8 cellular contexts compared by ENCODE assay signal in genomic region chr1:44808938-44809917, GRCh38. TPM values are rescaled to one million over a fixed set of nuclear protein-coding genes. Genes with fewer than 3 reads are reported as not detected.
DNase-seq lines count a peak whose midpoint lies in the region; ATAC-seq and TF ChIP-seq lines count a peak whose summit lies in the region.

No MANE protein-coding gene starts in this region.

- H3K27me3 Mint-ChIP-seq in activated T-cell treated with anti-CD3 and anti-CD28 coated beads, Interleukin-2, amount 50 U/mL, for 72 hours (ENCODE audit: low read depth) = no peaks in the 10 kb centered on the region

- TF ChIP-seq POLR2A in prostate gland (IDR thresholded peaks at IDR 0.05) (no peak), vagina (IDR thresholded peaks at IDR 0.05) (peak in 1 of 2 donors; percentile 24)

- 46% methylated on average over 6 of the region's 6 CpGs for WGBS in prostate gland

- DNase-seq in Daoy (ENCODE audit: low read depth) = peak; percentile 71
- peak; percentile 42 for DNase-seq in NOMO-1 treated with dmso at 0.1 percent for 144 hours (lab: John Stamatoyannopoulos, UW; ENCODE audit: unreplicated experiment)
- peak; percentile 88 to 91 for DNase-seq in activated T-cell treated with anti-CD3 and anti-CD28 coated beads, Interleukin-2, amount 50 U/mL, for 72 hours
- peak; percentile 86 for DNase-seq in fibroblast of villous mesenchyme (ENCODE audit: low read depth)
- no peak for DNase-seq in prostate gland (ENCODE audit: low spot score)
- DNase-seq in vagina (ENCODE audit: extremely low spot score in 2 of 2) = no peak
- DNase-seq in SHP77 (lab: John Stamatoyannopoulos, UW) = no peak

- intact Hi-C loops in prostate gland (cut with DNase I) = no loop called here
- intact Hi-C loops in vagina (cut with DNase I) = no loop called here

- CTCF ChIA-PET in HEK293 (lab: Yijun Ruan, JAX) = interaction anchor here (0.6 to 2.0 kb wide), 13 partner anchors 8 to 493 kb away, joined by 3 to 13 read pairs (median 4); partner anchors contain the start of genes PLK3 and UROD

- POLR2A ChIA-PET in HEK293 (lab: Yijun Ruan, JAX) = interaction anchor here (0.7 to 4.0 kb wide), 15 partner anchors 9 to 539 kb away, joined by 3 to 84 read pairs (median 7); partner anchors contain the start of genes EIF2B3, HECTD3, MUTYH and PLK3

- H3K36me3 ChIP-seq in HEK293 (ENCODE audit: control insufficient read depth in 2 of 2, insufficient read depth in 1 of 2, low read length in 2 of 2) (peaks cover 0 to 45% of the 10 kb centered on the region in 2 experiments; a peak in 1 of 3 replicates), prostate gland (no peaks in the 10 kb centered on the region), vagina (peaks cover 0 to 17% of the 10 kb centered on the region in 2 donors)

- peaks cover 6 to 20% of the 10 kb centered on the region in 2 donors for H3K36me3 Mint-ChIP-seq in activated T-cell treated with anti-CD3 and anti-CD28 coated beads, Interleukin-2, amount 50 U/mL, for 72 hours (ENCODE audit: insufficient read depth in 2 of 2)

- peak; percentile 67 to 68 for ATAC-seq in activated T-cell treated with anti-CD3 and anti-CD28 coated beads, Interleukin-2, amount 50 U/mL, for 72 hours (replicated peaks in 1 of 2)

- peak overlapping the region; percentile 84 to 99 for H3K4me3 Mint-ChIP-seq in activated T-cell treated with anti-CD3 and anti-CD28 coated beads, Interleukin-2, amount 50 U/mL, for 72 hours

- no peak for TF ChIP-seq CTCF in HEK293 (tag by site-specific recombination; IDR thresholded peaks at IDR 0.05)
- peak; percentile 34 for TF ChIP-seq CTCF in fibroblast of villous mesenchyme (IDR thresholded peaks at IDR 0.05; ENCODE audit: insufficient read depth, low read depth, low read length)
- TF ChIP-seq CTCF in prostate gland (IDR thresholded peaks at IDR 0.05) = no peak
- no peak for TF ChIP-seq CTCF in vagina (IDR thresholded peaks at IDR 0.05)

- H3K4me3 ChIP-seq in HEK293 (ENCODE audit: low read depth, low read length) (peak overlapping the region; percentile 33), fibroblast of villous mesenchyme (ENCODE audit: low read depth, low read length) (peak overlapping the region; percentile 61), prostate gland (no peak overlapping the region), vagina (peak overlapping the region; percentile 31 to 36)

- peaks cover 19% of the 10 kb centered on the region for H3K4me1 ChIP-seq in HEK293 (ENCODE audit: control insufficient read depth, insufficient read depth, low read length)
- H3K4me1 ChIP-seq in prostate gland (replicated peaks) = peaks cover 10% of the 10 kb centered on the region
- H3K4me1 ChIP-seq in vagina = peaks cover 87% of the 10 kb centered on the region

- H3K9me3 Mint-ChIP-seq in activated T-cell treated with anti-CD3 and anti-CD28 coated beads, Interleukin-2, amount 50 U/mL, for 72 hours = no peaks in the 10 kb centered on the region

- H3K27me3 ChIP-seq in prostate gland (replicated peaks; ENCODE audit: insufficient read depth) (no peaks in the 10 kb centered on the region), vagina (no peaks in the 10 kb centered on the region)

- H3K27ac Mint-ChIP-seq in activated T-cell treated with anti-CD3 and anti-CD28 coated beads, Interleukin-2, amount 50 U/mL, for 72 hours = peak overlapping the region; percentile 88

- H3K9me3 ChIP-seq in HEK293 (ENCODE audit: control insufficient read depth, insufficient read depth, low read depth, low read length) (no peaks in the 10 kb centered on the region), prostate gland (no peaks in the 10 kb centered on the region), vagina (no peaks in the 10 kb centered on the region)

- peaks cover 83% of the 10 kb centered on the region for H3K4me1 Mint-ChIP-seq in activated T-cell treated with anti-CD3 and anti-CD28 coated beads, Interleukin-2, amount 50 U/mL, for 72 hours (ENCODE audit: low read depth)

- H3K27ac ChIP-seq in HEK293 (ENCODE audit: extremely low read depth, low read depth, low read length) (peak overlapping the region; percentile 72), prostate gland (peak overlapping the region; percentile 88 to 89), vagina (peak overlapping the region; percentile 100)

TF ChIP-seq in HEK293, 187 proteins besides CTCF, POLR2A, EP300 and RAD21:
- peak; percentile 81 for TF ChIP-seq EGR2 (tag by site-specific recombination; IDR thresholded peaks at IDR 0.05; ENCODE audit: low read depth)
- 0 out of 2 replicates have a peak, but pooled peaks have one; percentile 24 for TF ChIP-seq ZNF121 (tag by site-specific recombination; IDR thresholded peaks at IDR 0.05)
- TF ChIP-seq ZNF544 (tag by site-specific recombination; IDR thresholded peaks at IDR 0.05) = no peak
- TF ChIP-seq FEZF1 (tag by site-specific recombination; IDR thresholded peaks at IDR 0.05) = no peak
- TF ChIP-seq ZIC2 (tag by site-specific recombination; IDR thresholded peaks at IDR 0.05) = peak; percentile 47; the same call in 1 of the 2 replicates
- 0 out of 2 replicates have a peak, but pooled peaks have one; percentile 33 for TF ChIP-seq ZBTB48 (tag by site-specific recombination; IDR thresholded peaks at IDR 0.05)
- peak; percentile 82 for TF ChIP-seq ZFHX2 (tag by site-specific recombination; conservative IDR thresholded peaks at IDR 0.05)
- TF ChIP-seq ZNF148 (tag by site-specific recombination; IDR thresholded peaks at IDR 0.05; ENCODE audit: borderline replicate concordance) = no peak
- TF ChIP-seq OSR2 (tag by site-specific recombination; IDR thresholded peaks at IDR 0.05) = no peak
- TF ChIP-seq ZNF214 (tag by site-specific recombination; IDR thresholded peaks at IDR 0.05; ENCODE audit: borderline replicate concordance) = no peak
TF ChIP-seq in HEK293: peak in this region for 5.

RNA-seq across cellular contexts. Expression of gene BTBD19, which starts 0.9 kb away (rescaled TPM):
- 0.03 and 0.29 TPM in 2 replicates for total RNA-seq in Daoy (2014; rRNA removed; shearing (Covaris generic))
- 10 to 100 TPM in 1 of 2 donors, 1 to 10 TPM in 1; 9.4 to 16.8 TPM for total RNA-seq in activated T-cell treated with anti-CD3 and anti-CD28 coated beads, Interleukin-2, amount 50 U/mL, for 72 hours
- total RNA-seq in fibroblast of villous mesenchyme = 11.6 and 13.0 TPM in 2 replicates
- 10 to 100 TPM in 1 of 2 donors, under 1 TPM in 1; 0.50 to 10.5 TPM for total RNA-seq in prostate gland
- 7.9 TPM for total RNA-seq in vagina

RNA-seq across cellular contexts. Expression of gene DYNLT4, which starts 2.1 kb away (rescaled TPM):
- not detected in 2 replicates for total RNA-seq in Daoy (2014; rRNA removed; shearing (Covaris generic))
- total RNA-seq in activated T-cell treated with anti-CD3 and anti-CD28 coated beads, Interleukin-2, amount 50 U/mL, for 72 hours = 1 to 10 TPM in 1 of 2 donors, not detected in 1; 1.5 TPM
- total RNA-seq in fibroblast of villous mesenchyme (under 0.01 TPM in 1 of 2 replicates, not detected in the other), prostate gland (1 to 10 TPM in 1 of 2 donors, not detected in 1; 4.0 TPM), vagina (not detected)

RNA-seq across cellular contexts. Expression of gene PLK3, which starts 9.1 kb away (rescaled TPM):
- 6.6 and 8.5 TPM in 2 replicates for total RNA-seq in Daoy (2014; rRNA removed; shearing (Covaris generic))
- 10 to 100 TPM; 53.4 to 60.7 TPM for total RNA-seq in activated T-cell treated with anti-CD3 and anti-CD28 coated beads, Interleukin-2, amount 50 U/mL, for 72 hours
- 44.0 and 44.5 TPM in 2 replicates for total RNA-seq in fibroblast of villous mesenchyme
- total RNA-seq in prostate gland = 10 to 100 TPM in 1 of 2 donors, 1 to 10 TPM in 1; 5.2 to 15.5 TPM
- 77.6 TPM for total RNA-seq in vagina

RNA-seq across cellular contexts. Expression of gene BEST4, which starts 21.3 kb away (rescaled TPM):
- total RNA-seq in Daoy (2014; rRNA removed; shearing (Covaris generic)) = not detected in 2 replicates
- 1 to 10 TPM; 2.5 to 2.6 TPM for total RNA-seq in activated T-cell treated with anti-CD3 and anti-CD28 coated beads, Interleukin-2, amount 50 U/mL, for 72 hours
- not detected in 2 replicates for total RNA-seq in fibroblast of villous mesenchyme
- total RNA-seq in prostate gland = not detected
- total RNA-seq in vagina = not detected

RNA-seq across cellular contexts. Expression of gene PTCH2, which starts 33.8 kb away (rescaled TPM):
- total RNA-seq in Daoy (2014; rRNA removed; shearing (Covaris generic)) = 0.11 TPM in 1 of 2 replicates, not detected in the other
- 1 to 10 TPM; 1.8 to 3.2 TPM for total RNA-seq in activated T-cell treated with anti-CD3 and anti-CD28 coated beads, Interleukin-2, amount 50 U/mL, for 72 hours
- total RNA-seq in fibroblast of villous mesenchyme (under 0.01 and 0.32 TPM in 2 replicates), prostate gland (10 to 100 TPM in 1 of 2 donors, under 1 TPM in 1; 0.32 to 31.9 TPM), vagina (0.98 TPM)

Comparison
In these comparisons a context has a peak if more than half of its experiments do, and no peak if none do; other contexts are left out.
1. DNase-seq: peak in Daoy (single experiment), NOMO-1 treated with dmso at 0.1 percent for 144 hours (single experiment), activated T-cell treated with anti-CD3 and anti-CD28 coated beads, Interleukin-2, amount 50 U/mL, for 72 hours (2 of 2) and fibroblast of villous mesenchyme (single experiment); none in prostate gland (single experiment), vagina (0 of 2) and SHP77 (0 of 2).
2. H3K4me3 ChIP-seq: peak in HEK293 (single experiment), fibroblast of villous mesenchyme (single experiment) and vagina (2 of 2); none in prostate gland (0 of 2).
3. Peak in every context shown above with its lines, with median percentiles within 50 percentile points of each other: H3K27ac ChIP-seq.